ENCODE assay signal across 31 cellular contexts in genomic region chr4:111989817-111990216, GRCh38.
"Had no signal": no experiment of that assay in that cellular context is flagged by ENCODE, and none has a peak within 500 bp of the region (broad histone marks: within the 10 kb centered on the region; RNA-seq: fewer than 3 reads in every experiment).

No MANE protein-coding gene starts in this region.

- ATAC-seq: activated naive CD4-positive, alpha-beta T cell treated with anti-CD3 and anti-CD28 coated beads, Interleukin-2, amount 50 U/mL, for 72 hours; activated naive CD8-positive, alpha-beta T cell treated with anti-CD3 and anti-CD28 coated beads, Interleukin-2, amount 50 U/mL, for 24 hours; activated T-cell treated with anti-CD3 and anti-CD28 coated beads, Interleukin-2, amount 50 U/mL, for 4 hours; body of pancreas; T-helper 17 cell had no signal

- H3K36me3 Mint-ChIP-seq: activated CD4-positive, alpha-beta memory T cell treated with anti-CD3 and anti-CD28 coated beads for 36 hours; activated naive CD4-positive, alpha-beta T cell treated with anti-CD3 and anti-CD28 coated beads, Interleukin-2, amount 50 U/mL, for 72 hours had no signal

- H3K9me3 ChIP-seq: ascending aorta, body of pancreas, Peyer's patch, SJSA1 had no signal

- H3K4me1 Mint-ChIP-seq: activated CD4-positive, alpha-beta T cell treated with anti-CD3 and anti-CD28 coated beads, Interleukin-2, amount 10 ng/mL, durations not matched to agents 7 days and 5 days had no signal

- H3K27ac Mint-ChIP-seq: activated CD4-positive, alpha-beta memory T cell treated with anti-CD3 and anti-CD28 coated beads for 36 hours; activated CD4-positive, alpha-beta T cell treated with anti-CD3 and anti-CD28 coated beads, Interleukin-2, amount 10 ng/mL, durations not matched to agents 7 days and 5 days; activated naive CD4-positive, alpha-beta T cell treated with anti-CD3 and anti-CD28 coated beads, Interleukin-2, amount 50 U/mL, for 72 hours; activated naive CD8-positive, alpha-beta T cell treated with anti-CD3 and anti-CD28 coated beads, Interleukin-2, amount 50 U/mL, for 24 hours; T-helper 17 cell had no signal

- H3K4me1 ChIP-seq: ascending aorta had no signal

- DNase-seq: activated CD4-positive, alpha-beta memory T cell treated with anti-CD3 and anti-CD28 coated beads for 36 hours; activated CD4-positive, alpha-beta T cell treated with anti-CD3 and anti-CD28 coated beads, Interleukin-2, amount 10 ng/mL, durations not matched to agents 7 days and 5 days; activated CD4-positive, CD25-positive, alpha-beta regulatory T cell; activated CD8-positive, alpha-beta memory T cell treated with anti-CD3 and anti-CD28 coated beads for 24 hours; activated effector memory CD4-positive, alpha-beta T cell treated with anti-CD3 and anti-CD28 coated beads, Interleukin-2, amount 50 U/mL, for 16 hours; activated naive CD4-positive, alpha-beta T cell treated with Interleukin-2 at 50 U/mL for 16 hours; activated naive CD8-positive, alpha-beta T cell treated with anti-CD3 and anti-CD28 coated beads, Interleukin-2, amount 50 U/mL, for 24 hours; activated T-cell treated with anti-CD3 and anti-CD28 coated beads, Interleukin-2, amount 50 U/mL, for 4 hours; amniotic stem cell; body of pancreas; Kasumi-1; KBM-7; NCI-H1092; NCI-H1417; NCI-H1694; NCI-H2029; NCI-H2107; NCI-H2171 treated with DMSO at 0.1 percent for 48 hours; NCI-H226; NCI-H526; NCI-H774; NK-92 treated with Interleukin-12 subunit alpha and Interleukin-12 subunit beta, amount 100 ng/mL, for 24 hours; SHP77; T-helper 17 cell; T-helper 9 cell had no signal

- H3K27ac ChIP-seq: ascending aorta, body of pancreas, RWPE1, SJSA1 had no signal

- H3K9me3 Mint-ChIP-seq: activated CD4-positive, alpha-beta memory T cell treated with anti-CD3 and anti-CD28 coated beads for 36 hours; activated CD4-positive, alpha-beta T cell treated with anti-CD3 and anti-CD28 coated beads, Interleukin-2, amount 10 ng/mL, durations not matched to agents 7 days and 5 days; activated naive CD4-positive, alpha-beta T cell treated with anti-CD3 and anti-CD28 coated beads, Interleukin-2, amount 50 U/mL, for 72 hours; activated naive CD8-positive, alpha-beta T cell treated with anti-CD3 and anti-CD28 coated beads, Interleukin-2, amount 50 U/mL, for 24 hours; activated T-cell treated with anti-CD3 and anti-CD28 coated beads, Interleukin-2, amount 50 U/mL, for 4 hours had no signal

- H3K4me3 Mint-ChIP-seq: activated CD4-positive, alpha-beta memory T cell treated with anti-CD3 and anti-CD28 coated beads for 36 hours; activated CD4-positive, alpha-beta T cell treated with anti-CD3 and anti-CD28 coated beads, Interleukin-2, amount 10 ng/mL, durations not matched to agents 7 days and 5 days; activated naive CD8-positive, alpha-beta T cell treated with anti-CD3 and anti-CD28 coated beads, Interleukin-2, amount 50 U/mL, for 24 hours; activated T-cell treated with anti-CD3 and anti-CD28 coated beads, Interleukin-2, amount 50 U/mL, for 4 hours; T-helper 17 cell had no signal

- H3K4me3 ChIP-seq: ascending aorta, body of pancreas, Peyer's patch, SJSA1 had no signal

- FAIRE-seq: bronchial epithelial cell had no signal

- H3K27me3 ChIP-seq: ascending aorta, body of pancreas, Peyer's patch, SJSA1 had no signal

- H3K36me3 ChIP-seq: ascending aorta, Peyer's patch, SJSA1 had no signal
